8 cellular contexts compared by ENCODE assay signal in genomic region chr9:10045598-10045997, GRCh38.
DNase-seq lines count a peak whose midpoint lies in the region; FAIRE-seq and TF ChIP-seq lines count a peak whose summit lies in the region.

No MANE protein-coding gene starts in this region.

- no peak overlapping the region for H3K27ac ChIP-seq in SU-DHL-6 (ENCODE audit: low read depth, low read length)
- H3K27ac ChIP-seq in ovary: no peak overlapping the region

- H3K9me2 ChIP-seq in Loucy (replicated peaks; ENCODE audit: low read depth, low read length) (no peaks in the 10 kb centered on the region), SU-DHL-6 (replicated peaks; ENCODE audit: insufficient read depth, low read length) (no peaks in the 10 kb centered on the region)

- H3K4me1 Mint-ChIP-seq in activated naive CD4-positive, alpha-beta T cell treated with anti-CD3 and anti-CD28 coated beads for 36 hours (ENCODE audit: low read depth): no peaks in the 10 kb centered on the region
- no peaks in the 10 kb centered on the region for H3K4me1 Mint-ChIP-seq in Caco-2 (ENCODE audit: low read depth, unreplicated experiment)

- no peak for TF ChIP-seq EP300 in ovary (IDR thresholded peaks at IDR 0.05)

- no peak overlapping the region for H3K9ac ChIP-seq in Loucy (ENCODE audit: low read depth, low read length, poor library complexity, severe bottlenecking)
- no peak overlapping the region for H3K9ac ChIP-seq in SU-DHL-6 (ENCODE audit: low read length)

- intact Hi-C loops in activated naive CD4-positive, alpha-beta T cell treated with anti-CD3 and anti-CD28 coated beads for 36 hours (cut with micrococcal nuclease): no loop called here
- intact Hi-C loops in ovary (cut with DNase I) (no loop called here), Caco-2 (cut with micrococcal nuclease; ENCODE audit: unreplicated experiment) (no loop called here)

- H3K9me3 Mint-ChIP-seq in activated naive CD4-positive, alpha-beta T cell treated with anti-CD3 and anti-CD28 coated beads for 36 hours: no peaks in the 10 kb centered on the region
- no peaks in the 10 kb centered on the region for H3K9me3 Mint-ChIP-seq in Caco-2 (ENCODE audit: unreplicated experiment)

- POLR2A ChIA-PET in Caco-2 (lab: Charles Lee): no interaction called here

- BruUV-seq in Caco-2 (replicated peaks; lab: Mats Ljungman, UMichigan): no TSS peak

- no peak for FAIRE-seq in GM19239 (lab: Jason Lieb, UNC)

- H3K4me1 ChIP-seq in Loucy (ENCODE audit: insufficient read depth, low read length, poor library complexity, severe bottlenecking) (no peaks in the 10 kb centered on the region), ovary (ENCODE audit: insufficient read depth) (no peaks in the 10 kb centered on the region), Caco-2 (no peaks in the 10 kb centered on the region)

- no peak for TF ChIP-seq POLR2A in ovary (IDR thresholded peaks at IDR 0.05)

- no peak overlapping the region for H3K4me3 Mint-ChIP-seq in activated naive CD4-positive, alpha-beta T cell treated with anti-CD3 and anti-CD28 coated beads for 36 hours
- H3K4me3 Mint-ChIP-seq in Caco-2 (ENCODE audit: unreplicated experiment): no peak overlapping the region

- H3K27ac Mint-ChIP-seq in activated naive CD4-positive, alpha-beta T cell treated with anti-CD3 and anti-CD28 coated beads for 36 hours: no peak overlapping the region
- H3K27ac Mint-ChIP-seq in Caco-2 (ENCODE audit: unreplicated experiment): no peak overlapping the region

- no peaks in the 10 kb centered on the region for H3K27me3 ChIP-seq in Loucy (ENCODE audit: insufficient read depth, low read length, poor library complexity, severe bottlenecking)
- H3K27me3 ChIP-seq in SU-DHL-6 (ENCODE audit: low read length): no peaks in the 10 kb centered on the region
- H3K27me3 ChIP-seq in ovary: no peaks in the 10 kb centered on the region
- no peaks in the 10 kb centered on the region for H3K27me3 ChIP-seq in Caco-2 (replicated peaks; ENCODE audit: control insufficient read depth, insufficient read depth, low read length)

- no peak overlapping the region for H3K4me2 ChIP-seq in Loucy (ENCODE audit: low read depth, low read length, poor library complexity, severe bottlenecking)
- H3K4me2 ChIP-seq in SU-DHL-6 (ENCODE audit: low read depth, low read length, poor library complexity, severe bottlenecking): no peak overlapping the region

- H3F3A ChIP-seq in Loucy (ENCODE audit: low read depth) (no peaks in the 10 kb centered on the region), SU-DHL-6 (ENCODE audit: insufficient read depth) (no peaks in the 10 kb centered on the region)

- 14 to 24% (median 15%) methylated on average over 2 of the region's 2 CpGs for WGBS in ovary, 3 donors

- H3K4me3 ChIP-seq in Loucy (ENCODE audit: low read length, poor library complexity, severe bottlenecking) (no peak overlapping the region), SU-DHL-6 (ENCODE audit: insufficient read depth, low read length, poor library complexity, severe bottlenecking) (no peak overlapping the region), ovary (no peak overlapping the region), Caco-2 (ENCODE audit: low read depth, low read length) (no peak overlapping the region)

- no peaks in the 10 kb centered on the region for H3K9me3 ChIP-seq in Loucy (ENCODE audit: insufficient read depth, low read depth, low read length)
- H3K9me3 ChIP-seq in SU-DHL-6 (ENCODE audit: insufficient read depth, low read length): no peaks in the 10 kb centered on the region
- H3K9me3 ChIP-seq in ovary: no peaks in the 10 kb centered on the region
- H3K9me3 ChIP-seq in Caco-2: no peaks in the 10 kb centered on the region

- TF ChIP-seq CTCF in AG09319 (IDR thresholded peaks at IDR 0.05; ENCODE audit: low read depth, low read length) (peak; percentile 40), Loucy (conservative IDR thresholded peaks at IDR 0.05; ENCODE audit: low read length) (peak; percentile 55), SU-DHL-6 (IDR thresholded peaks at IDR 0.05; ENCODE audit: insufficient read depth, low read length, poor library complexity, severe bottlenecking) (peak; percentile 23), ovary (IDR thresholded peaks at IDR 0.05) (no peak), Caco-2 (IDR thresholded peaks at IDR 0.05; ENCODE audit: insufficient read depth in 1 of 2, low read depth in 1 of 2, low read length in 1 of 2, severe bottlenecking in 1 of 2, unreplicated experiment in 1 of 2) (no peak)

- H3K36me3 ChIP-seq in Loucy (ENCODE audit: insufficient read depth, low read length) (no peaks in the 10 kb centered on the region), SU-DHL-6 (ENCODE audit: low read length) (no peaks in the 10 kb centered on the region), ovary (no peaks in the 10 kb centered on the region), Caco-2 (ENCODE audit: control insufficient read depth, insufficient read depth, low read length) (no peaks in the 10 kb centered on the region)

- H3K79me2 ChIP-seq in Loucy (ENCODE audit: insufficient read depth, low read length) (no peaks in the 10 kb centered on the region), SU-DHL-6 (ENCODE audit: insufficient read depth, low read length) (no peaks in the 10 kb centered on the region)

- H3K36me3 Mint-ChIP-seq in activated naive CD4-positive, alpha-beta T cell treated with anti-CD3 and anti-CD28 coated beads for 36 hours (ENCODE audit: low read depth): no peaks in the 10 kb centered on the region
- no peaks in the 10 kb centered on the region for H3K36me3 Mint-ChIP-seq in Caco-2 (ENCODE audit: insufficient read depth, unreplicated experiment)

- H4K20me1 ChIP-seq in Loucy (ENCODE audit: insufficient read depth, low read length, poor library complexity, severe bottlenecking) (no peaks in the 10 kb centered on the region), SU-DHL-6 (ENCODE audit: low read depth, low read length) (no peaks in the 10 kb centered on the region)

- DNase-seq in AG09319 (ENCODE audit: extremely low read depth, low read depth) (no peak), iris pigment epithelial cell (ENCODE audit: low read depth) (peak; percentile 11), ovary (no peak), Caco-2 (no peak), GM19239 (ENCODE audit: insufficient read length, low spot score) (no peak)
- DNase-seq in activated naive CD4-positive, alpha-beta T cell treated with anti-CD3 and anti-CD28 coated beads for 36 hours: no peak

- H3K27me3 Mint-ChIP-seq in activated naive CD4-positive, alpha-beta T cell treated with anti-CD3 and anti-CD28 coated beads for 36 hours (ENCODE audit: low read depth): no peaks in the 10 kb centered on the region
- no peaks in the 10 kb centered on the region for H3K27me3 Mint-ChIP-seq in Caco-2 (ENCODE audit: insufficient read depth, unreplicated experiment)

- CTCF ChIA-PET in activated naive CD4-positive, alpha-beta T cell treated with anti-CD3 and anti-CD28 coated beads for 36 hours (lab: Charles Lee): no interaction called here
- CTCF ChIA-PET in Caco-2 (lab: Charles Lee): no interaction called here

- H2AFZ ChIP-seq in Loucy (ENCODE audit: low read length) (no peak overlapping the region), SU-DHL-6 (ENCODE audit: low read depth, low read length, severe bottlenecking) (no peak overlapping the region)

Comparison
In these comparisons a context has a peak if more than half of its experiments do, and no peak if none do; other contexts are left out.
1. CTCF ChIP-seq: peak in AG09319 (single experiment), Loucy (single experiment) and SU-DHL-6 (single experiment); none in ovary (0 of 3) and Caco-2 (0 of 2).